15 cellular contexts compared by ENCODE assay signal in the genomic region with DNA sequence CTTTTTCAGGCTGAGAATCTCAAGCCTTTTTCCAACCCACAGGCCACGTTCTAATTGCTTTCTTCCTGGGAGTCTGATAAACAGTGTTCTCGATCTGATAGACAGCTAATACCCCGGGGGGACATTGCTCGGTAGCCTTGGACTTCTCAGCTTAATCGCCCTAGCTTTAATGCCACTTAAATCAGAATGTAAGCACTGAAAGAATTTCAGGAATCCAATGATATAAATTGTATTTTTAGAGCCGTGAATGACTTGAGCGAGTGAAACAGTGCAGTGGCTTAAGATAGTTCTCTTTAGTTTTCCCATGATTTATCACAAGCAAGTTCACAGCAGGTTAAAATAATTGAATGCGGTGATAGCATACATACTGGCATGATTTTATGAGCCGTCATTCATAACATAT.
DNase-seq lines count a peak whose midpoint lies in the region; ATAC-seq and TF ChIP-seq lines count a peak whose summit lies in the region.
"Had no signal": no experiment of that assay in that cellular context is flagged by ENCODE, and none has a peak within 500 bp of the region (broad histone marks: within the 10 kb centered on the region; RNA-seq: fewer than 3 reads in every experiment).

No MANE protein-coding gene starts in this region.

- no peak overlapping the region for H2BK120ac ChIP-seq in mesenchymal stem cell (ENCODE audit: low read depth, low read length)

- no peaks in the 10 kb centered on the region for H3K4me1 ChIP-seq in HEK293 (ENCODE audit: control insufficient read depth, insufficient read depth, low read length)
- no peaks in the 10 kb centered on the region for H3K4me1 ChIP-seq in mesenchymal stem cell (ENCODE audit: control insufficient read depth, insufficient read depth, low read depth, low read length)
- no peaks in the 10 kb centered on the region for H3K4me1 ChIP-seq in upper lobe of right lung
- H3K4me1 ChIP-seq in ovary (ENCODE audit: insufficient read depth): peaks cover 3% of the 10 kb centered on the region

- H3K18ac ChIP-seq in mesenchymal stem cell (ENCODE audit: low read depth in 1 of 2, low read length in 2 of 2): no peak overlapping the region

- WGBS in mesenchymal stem cell: 35% methylated on average over 9 of the region's 9 CpGs
- WGBS in ovary, 3 donors: 21 to 39% (median 30%) methylated on average over 9 of the region's 9 CpGs

- no peak for TF ChIP-seq EP300 in ovary (IDR thresholded peaks at IDR 0.05)

- H2AK5ac ChIP-seq in mesenchymal stem cell (ENCODE audit: low read length, severe bottlenecking): no peak overlapping the region

- H2BK15ac ChIP-seq in mesenchymal stem cell (ENCODE audit: low read depth, poor library complexity, severe bottlenecking): no peak overlapping the region

- H3K27ac ChIP-seq in HEK293 (ENCODE audit: extremely low read depth, low read depth, low read length) (no peak overlapping the region), mesenchymal stem cell (ENCODE audit: low read length, poor library complexity, severe bottlenecking) (peak overlapping the region; percentile 22), upper lobe of right lung (peak overlapping the region; percentile 1), ovary (no peak overlapping the region)

- ATAC-seq in upper lobe of right lung (no peak), GM19328 (IDR thresholded peaks at IDR 0.05; ENCODE audit: unreplicated experiment) (no peak), HG02623 (IDR thresholded peaks at IDR 0.05; ENCODE audit: unreplicated experiment) (no peak)
- ATAC-seq: activated CD8-positive, alpha-beta T cell treated with anti-CD3 and anti-CD28 coated beads, Interleukin-2, amount 10 ng/mL, durations not matched to agents 7 days and 5 days; HCT116; mucosa of descending colon had no signal

- no peak overlapping the region for H4K91ac ChIP-seq in mesenchymal stem cell (ENCODE audit: low read length)

- H3K36me3 ChIP-seq in HEK293 (ENCODE audit: control insufficient read depth in 2 of 2, insufficient read depth in 1 of 2, low read length in 2 of 2): no peaks in the 10 kb centered on the region
- no peaks in the 10 kb centered on the region for H3K36me3 ChIP-seq in mesenchymal stem cell (ENCODE audit: control insufficient read depth in 1 of 2, insufficient read depth in 2 of 2, low read depth in 1 of 2, low read length in 2 of 2)
- H3K36me3 ChIP-seq in upper lobe of right lung: no peaks in the 10 kb centered on the region
- H3K36me3 ChIP-seq in ovary: no peaks in the 10 kb centered on the region

- no peak for TF ChIP-seq CTCF in HEK293 (tag by site-specific recombination; IDR thresholded peaks at IDR 0.05)
- TF ChIP-seq CTCF in upper lobe of right lung (IDR thresholded peaks at IDR 0.05): no peak
- TF ChIP-seq CTCF in ovary (IDR thresholded peaks at IDR 0.05): no peak

- no peak overlapping the region for H2BK12ac ChIP-seq in mesenchymal stem cell (ENCODE audit: low read length in 2 of 2)

- no peak overlapping the region for H2BK5ac ChIP-seq in mesenchymal stem cell (ENCODE audit: low read depth, low read length, poor library complexity, severe bottlenecking)

- intact Hi-C loops in upper lobe of right lung (cut with DNase I): no loop called here
- intact Hi-C loops in ovary (cut with DNase I): loop anchor here in 2 of 4 donors (10.0 kb wide), 2 partner anchors 295 to 455 kb away; no protein-coding TSS in a partner anchor

- no peaks in the 10 kb centered on the region for H3K9me3 ChIP-seq in HEK293 (ENCODE audit: control insufficient read depth, insufficient read depth, low read depth, low read length)
- no peaks in the 10 kb centered on the region for H3K9me3 ChIP-seq in mesenchymal stem cell (ENCODE audit: control insufficient read depth, low read length)
- H3K9me3 ChIP-seq in upper lobe of right lung: no peaks in the 10 kb centered on the region
- H3K9me3 ChIP-seq in ovary: no peaks in the 10 kb centered on the region
- H3K9me3 ChIP-seq: mucosa of descending colon had no signal

- H3K79me1 ChIP-seq in mesenchymal stem cell (replicated peaks; ENCODE audit: low read length, poor library complexity, severe bottlenecking): no peaks in the 10 kb centered on the region

- no peak overlapping the region for H3K23ac ChIP-seq in mesenchymal stem cell (ENCODE audit: low read length in 2 of 2)

- peak overlapping the region; percentile 42 for H3K4me2 ChIP-seq in mesenchymal stem cell (ENCODE audit: low read length, poor library complexity, severe bottlenecking)

- DNase-seq in dedifferentiated amniotic fluid mesenchymal stem cell (ENCODE audit: extremely low spot score) (peak; percentile 71), mesenchymal stem cell (peak; percentile 33), upper lobe of right lung (no peak), NCI-H2081 treated with DMSO at 0.1 percent for 48 hours (lab: John Stamatoyannopoulos, UW) (no peak), ovary (no peak)
- DNase-seq: activated CD8-positive, alpha-beta T cell treated with anti-CD3 and anti-CD28 coated beads, Interleukin-2, amount 10 ng/mL, durations not matched to agents 7 days and 5 days; activated effector memory CD4-positive, alpha-beta T cell treated with anti-CD3 and anti-CD28 coated beads, Interleukin-2, amount 50 U/mL, for 16 hours; CD4-positive, alpha-beta T cell; mucosa of descending colon; NK-92 treated with Interleukin-12 subunit alpha and Interleukin-12 subunit beta, amount 100 ng/mL, for 24 hours; stimulated activated naive CD4-positive, alpha-beta T cell treated with Interleukin-2 at 50 U/mL for 16 hours had no signal

- POLR2A ChIA-PET in HEK293 (lab: Yijun Ruan, JAX): interaction anchor here (0.9 to 1.6 kb wide), 3 partner anchors 8 to 116 kb away, joined by 4 to 6 read pairs (median 5); partner anchors contain the start of gene MYOCD

- no peak overlapping the region for H4K8ac ChIP-seq in mesenchymal stem cell (ENCODE audit: low read length)

- no peak overlapping the region for H3K14ac ChIP-seq in mesenchymal stem cell (ENCODE audit: low read length in 2 of 2)

- CTCF ChIA-PET in HEK293 (lab: Yijun Ruan, JAX): interaction anchor here (0.6 to 8.5 kb wide), 8 partner anchors 9 to 192 kb away, joined by 3 to 98 read pairs (median 3); partner anchors contain the start of gene MYOCD

- H3K4ac ChIP-seq in mesenchymal stem cell (ENCODE audit: low read depth in 1 of 2, low read length in 2 of 2): no peak overlapping the region

- TF ChIP-seq POLR2A in ovary (IDR thresholded peaks at IDR 0.05): no peak

- H3K4me3 ChIP-seq in HEK293 (ENCODE audit: low read depth, low read length): no peak overlapping the region; the same call in 1 of the 2 replicates
- H3K4me3 ChIP-seq in mesenchymal stem cell (ENCODE audit: insufficient read depth in 1 of 2, low read depth in 1 of 2, low read length in 2 of 2): no peak overlapping the region
- no peak overlapping the region for H3K4me3 ChIP-seq in upper lobe of right lung
- H3K4me3 ChIP-seq in ovary: no peak overlapping the region
- H3K4me3 ChIP-seq: mucosa of descending colon had no signal

- H3K9ac ChIP-seq in mesenchymal stem cell (ENCODE audit: low read length): no peak overlapping the region

- H3K27me3 ChIP-seq in mesenchymal stem cell (ENCODE audit: control insufficient read depth in 1 of 2, insufficient read depth in 1 of 2, low read length in 2 of 2): peaks cover 0 to 8% of the 10 kb centered on the region in 2 experiments
- no peaks in the 10 kb centered on the region for H3K27me3 ChIP-seq in upper lobe of right lung
- no peaks in the 10 kb centered on the region for H3K27me3 ChIP-seq in ovary

- H2AFZ ChIP-seq in mesenchymal stem cell (ENCODE audit: low read depth, low read length): no peak overlapping the region

TF ChIP-seq in HEK293, 187 proteins besides CTCF, POLR2A, EP300 and RAD21:
- TF ChIP-seq GLIS1 (tag by site-specific recombination; IDR thresholded peaks at IDR 0.05): peak; percentile 88
- TF ChIP-seq ZBTB20 (tag by site-specific recombination; IDR thresholded peaks at IDR 0.05): no peak
- 0 out of 2 replicates have a peak, but pooled peaks have one; percentile 12 for TF ChIP-seq TRIM28 (IDR thresholded peaks at IDR 0.05; ENCODE audit: borderline replicate concordance, low read length)
- TF ChIP-seq, protein P1, sequence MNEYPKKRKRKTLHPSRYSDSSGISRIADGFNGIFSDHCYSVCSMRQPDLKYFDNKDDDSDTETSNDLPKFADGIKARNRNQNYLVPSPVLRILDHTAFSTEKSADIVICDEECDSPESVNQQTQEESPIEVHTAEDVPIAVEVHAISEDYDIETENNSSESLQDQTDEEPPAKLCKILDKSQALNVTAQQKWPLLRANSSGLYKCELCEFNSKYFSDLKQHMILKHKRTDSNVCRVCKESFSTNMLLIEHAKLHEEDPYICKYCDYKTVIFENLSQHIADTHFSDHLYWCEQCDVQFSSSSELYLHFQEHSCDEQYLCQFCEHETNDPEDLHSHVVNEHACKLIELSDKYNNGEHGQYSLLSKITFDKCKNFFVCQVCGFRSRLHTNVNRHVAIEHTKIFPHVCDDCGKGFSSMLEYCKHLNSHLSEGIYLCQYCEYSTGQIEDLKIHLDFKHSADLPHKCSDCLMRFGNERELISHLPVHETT (tag by site-specific recombination; IDR thresholded peaks at IDR 0.05): no peak
- 0 out of 2 replicates have a peak, but pooled peaks have one; percentile 25 for TF ChIP-seq HOXD13 (CRISPR knock-in tag; IDR thresholded peaks at IDR 0.05; ENCODE audit: borderline replicate concordance)

Comparison
In these comparisons a context has a peak if more than half of its experiments do, and no peak if none do; other contexts are left out.
1. H3K27ac ChIP-seq: peak in mesenchymal stem cell (single experiment) and upper lobe of right lung (single experiment); none in HEK293 (single experiment) and ovary (0 of 2).
2. DNase-seq: peak in dedifferentiated amniotic fluid mesenchymal stem cell (single experiment) and mesenchymal stem cell (single experiment); none in upper lobe of right lung (single experiment), NCI-H2081 treated with DMSO at 0.1 percent for 48 hours (single experiment) and ovary (0 of 5).